Comparison of ENCODE assay signal across 21 cellular contexts in the genomic region with DNA sequence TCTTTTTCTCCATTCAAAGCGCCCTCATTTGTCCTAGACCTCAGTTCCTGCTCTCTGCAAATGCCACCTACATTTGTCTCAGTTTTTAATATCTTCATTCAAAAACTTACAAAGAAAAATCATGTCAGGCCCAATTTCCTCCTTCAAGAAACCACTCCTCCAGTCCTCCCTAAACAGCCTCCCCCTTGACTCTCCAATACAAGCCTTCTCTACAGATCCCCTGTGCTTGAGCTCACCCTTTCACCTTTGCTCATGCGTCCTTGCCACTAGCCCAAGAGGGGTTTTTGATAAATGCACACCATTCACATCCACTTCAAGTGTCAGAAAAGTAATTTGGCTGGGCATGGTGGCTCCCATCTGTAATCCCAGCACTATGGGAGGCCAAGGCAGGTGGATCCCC.
"Had no signal": no experiment of that assay in that cellular context is flagged by ENCODE, and none has a peak within 500 bp of the region (broad histone marks: within the 10 kb centered on the region; RNA-seq: fewer than 3 reads in every experiment).

No MANE protein-coding gene starts in this region.

- H3K9me3 ChIP-seq: body of pancreas, lower lobe of right lung, tibial nerve, uterus had no signal

- H3K36me3 Mint-ChIP-seq: mesothelial cell of epicardium had no signal

- H3K36me3 ChIP-seq: lower lobe of right lung, tibial nerve, uterus had no signal

- ATAC-seq: activated CD8-positive, alpha-beta T cell treated with anti-CD3 and anti-CD28 coated beads, Interleukin-2, amount 10 ng/mL, durations not matched to agents 7 days and 5 days; activated naive CD4-positive, alpha-beta T cell treated with anti-CD3 and anti-CD28 coated beads, Interleukin-2, amount 50 U/mL, for 72 hours; body of pancreas; effector memory CD8-positive, alpha-beta T cell; lower lobe of right lung; T-helper 17 cell had no signal

- H3K27me3 Mint-ChIP-seq: effector memory CD8-positive, alpha-beta T cell; T-helper 17 cell had no signal

- DNase-seq: activated CD4-positive, alpha-beta T cell treated with anti-CD3 and anti-CD28 coated beads for 4 hours; activated CD8-positive, alpha-beta T cell treated with anti-CD3 and anti-CD28 coated beads, Interleukin-2, amount 10 ng/mL, durations not matched to agents 7 days and 5 days; activated gamma-delta T cell; activated T-cell treated with anti-CD3 and anti-CD28 coated beads, Interleukin-2, amount 50 U/mL, for 48 hours; amniotic stem cell; body of pancreas; caudate nucleus; effector memory CD8-positive, alpha-beta T cell; hypothalamus; lower lobe of right lung; occipital lobe; posterior cingulate gyrus; retina; stimulated activated naive CD4-positive, alpha-beta T cell treated with Interleukin-2 at 50 U/mL for 16 hours; T-helper 17 cell; uterus had no signal

- H3K4me3 ChIP-seq: body of pancreas, lower lobe of right lung, tibial nerve, uterus had no signal

- H3K9me3 Mint-ChIP-seq: activated naive CD4-positive, alpha-beta T cell treated with anti-CD3 and anti-CD28 coated beads, Interleukin-2, amount 50 U/mL, for 72 hours; effector memory CD8-positive, alpha-beta T cell; mesothelial cell of epicardium; nephron had no signal

- H3K27ac ChIP-seq: body of pancreas, lower lobe of right lung, tibial nerve, uterus had no signal

- H3K4me3 Mint-ChIP-seq: activated CD8-positive, alpha-beta T cell treated with anti-CD3 and anti-CD28 coated beads, Interleukin-2, amount 10 ng/mL, durations not matched to agents 7 days and 5 days; effector memory CD8-positive, alpha-beta T cell; mesothelial cell of epicardium; nephron; T-helper 17 cell had no signal

- FAIRE-seq: keratinocyte had no signal

- H3K27ac Mint-ChIP-seq: activated CD8-positive, alpha-beta T cell treated with anti-CD3 and anti-CD28 coated beads, Interleukin-2, amount 10 ng/mL, durations not matched to agents 7 days and 5 days; activated naive CD4-positive, alpha-beta T cell treated with anti-CD3 and anti-CD28 coated beads, Interleukin-2, amount 50 U/mL, for 72 hours; effector memory CD8-positive, alpha-beta T cell; mesothelial cell of epicardium; T-helper 17 cell had no signal

- H3K27me3 ChIP-seq: body of pancreas, tibial nerve, uterus had no signal
